In genomic region chr3:72756900-72757299, GRCh38 we compare ENCODE assay signal across 9 cellular contexts.
DNase-seq lines count a peak whose midpoint lies in the region; ATAC-seq and TF ChIP-seq lines count a peak whose summit lies in the region.
"Had no signal": no experiment of that assay in that cellular context is flagged by ENCODE, and none has a peak within 500 bp of the region (broad histone marks: within the 10 kb centered on the region; RNA-seq: fewer than 3 reads in every experiment).

No MANE protein-coding gene starts in this region.

- H3K4me1 ChIP-seq in SJCRH30: no peaks in the 10 kb centered on the region

- TF ChIP-seq CTCF in RWPE1 (conservative IDR thresholded peaks at IDR 0.05; ENCODE audit: low read depth): no peak

- H3K27ac ChIP-seq in RWPE1 (no peak overlapping the region), SJCRH30 (no peak overlapping the region)

- no peaks in the 10 kb centered on the region for H3K9me3 ChIP-seq in SJCRH30 (replicated peaks)

- POLR2A ChIA-PET in RWPE1 (lab: Yijun Ruan, JAX; ENCODE audit: low non-redundant PET): no interaction called here

- peak; percentile 100 for ATAC-seq in GM18858 (IDR thresholded peaks at IDR 0.05; ENCODE audit: unreplicated experiment)
- peak; percentile 100 for ATAC-seq in HG02678 (IDR thresholded peaks at IDR 0.05; ENCODE audit: unreplicated experiment)

- H3K27me3 ChIP-seq in SJCRH30: no peaks in the 10 kb centered on the region

- CTCF ChIA-PET in RWPE1 (lab: Yijun Ruan, JAX): no interaction called here

- no peaks in the 10 kb centered on the region for H3K36me3 ChIP-seq in SJCRH30

- DNase-seq in NOMO-1 treated with DMSO at 0.1 percent for 48 hours (lab: John Stamatoyannopoulos, UW; ENCODE audit: unreplicated experiment) (peak; percentile 99), RWPE1 (ENCODE audit: low spot score) (no peak), SJCRH30 (no peak), DMS114 treated with DMSO at 0.1 percent for 48 hours (lab: John Stamatoyannopoulos, UW; ENCODE audit: unreplicated experiment) (no peak)
- DNase-seq in effector CD4-positive, alpha-beta T cell: peak; percentile 8
- DNase-seq in activated CD8-positive, alpha-beta memory T cell treated with anti-CD3 and anti-CD28 coated beads, Interleukin-2, amount 50 U/mL, for 4 hours: no peak

- no peak overlapping the region for H3K4me3 ChIP-seq in SJCRH30
- H3K4me3 ChIP-seq: skin epidermis had no signal

Comparison
In these comparisons a context has a peak if more than half of its experiments do, and no peak if none do; other contexts are left out.
1. DNase-seq: peak in NOMO-1 treated with DMSO at 0.1 percent for 48 hours (single experiment) and effector CD4-positive, alpha-beta T cell (single experiment); none in RWPE1 (single experiment), SJCRH30 (0 of 2), DMS114 treated with DMSO at 0.1 percent for 48 hours (single experiment) and activated CD8-positive, alpha-beta memory T cell treated with anti-CD3 and anti-CD28 coated beads, Interleukin-2, amount 50 U/mL, for 4 hours (single experiment).